In the genomic region with DNA sequence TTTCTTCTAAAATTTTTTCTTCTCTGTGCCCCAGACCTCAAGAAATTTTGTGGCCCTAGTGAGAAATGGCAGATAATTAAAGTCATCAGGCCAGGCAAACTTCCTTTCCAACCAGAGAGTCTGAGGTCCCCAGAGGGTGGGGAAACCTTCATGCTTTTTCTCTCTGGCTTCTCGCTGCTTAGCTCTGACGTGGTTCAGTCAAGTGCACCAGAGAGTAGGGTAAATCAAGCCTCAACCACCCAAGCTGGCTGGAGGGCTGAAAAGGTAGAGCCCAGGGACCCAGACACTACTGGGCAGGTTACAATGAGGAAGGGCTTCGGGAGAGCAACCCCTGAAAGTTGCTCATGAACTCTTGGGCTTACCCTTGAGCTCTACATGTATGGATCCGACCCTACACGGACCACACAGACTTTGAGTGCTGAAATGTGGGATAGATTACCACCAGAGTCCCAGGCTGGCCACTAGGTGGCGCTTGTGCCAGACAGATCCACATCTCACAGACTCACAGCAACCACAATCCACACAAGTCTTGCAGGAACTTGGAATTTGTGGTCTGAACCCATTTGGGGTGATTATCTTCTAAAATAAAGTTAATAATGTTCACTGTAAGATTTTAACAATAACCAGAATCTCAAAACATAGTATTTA, we compare ENCODE assay signal across 8 cellular contexts.
A peak's percentile ranks its signal among the peaks of the same experiment; 100 is the strongest.
DNase-seq lines count a peak whose midpoint lies in the region; ATAC-seq and TF ChIP-seq lines count a peak whose summit lies in the region.
"Not testable (repeated sequence)": the region's sequence is repeated elsewhere in the genome, so short reads cannot be mapped to it uniquely, and the experiment has no call there.

No MANE protein-coding gene starts in this region.

- H3K4me3 Mint-ChIP-seq in neural crest cell: not testable (repeated sequence)

- H3K27me3 Mint-ChIP-seq in neural crest cell (ENCODE audit: low read depth): not testable (repeated sequence)

- not testable (repeated sequence) for H3K27ac ChIP-seq in PC-9, uterus

- intact Hi-C loops in PC-9 (cut with micrococcal nuclease; ENCODE audit: unreplicated experiment); Right ventricle myocardium inferior (cut with DNase I); uterus (cut with DNase I; ENCODE audit: low total_unique reads): not testable (repeated sequence)

- H4K20me1 ChIP-seq in PC-9 (ENCODE audit: insufficient read depth): not testable (repeated sequence)

- H3K9me2 ChIP-seq in PC-9 (ENCODE audit: insufficient read depth): not testable (repeated sequence)

- not testable (repeated sequence) for TF ChIP-seq POLR2A in uterus (IDR thresholded peaks at IDR 0.05)

- in situ Hi-C loops in astrocyte of the cerebellum (cut with HindIII; ENCODE audit: low sequenced_read_pairs): not testable (repeated sequence)

- not testable (repeated sequence) for H3K36me3 Mint-ChIP-seq in neural crest cell (ENCODE audit: low read depth)

- DNase-seq in PC-9: peak in 1 of 2 experiments; percentile 27
- peak; percentile 8 to 20 (median 13) for DNase-seq in activated CD8-positive, alpha-beta memory T cell treated with anti-CD3 and anti-CD28 coated beads for 48 hours (ENCODE audit: low read depth in 2 of 3, low spot score in 2 of 3)
- DNase-seq in astrocyte of the cerebellum (ENCODE audit: low read depth): not testable (repeated sequence)
- DNase-seq in Right ventricle myocardium inferior (ENCODE audit: missing footprints): peak; percentile 75
- peak; percentile 43 for DNase-seq in neural crest cell (ENCODE audit: low read depth, low spot score)
- DNase-seq in stimulated activated CD4-positive, alpha-beta T cell treated with anti-CD3 and anti-CD28 coated beads, TNF-alpha, amount 100 ng/mL, for 1 hour (ENCODE audit: low read depth in 3 of 3, low spot score in 1 of 3): peak in 2 of 3 donors; percentile 2 to 48
- DNase-seq in uterus: peak; percentile 14 to 29

- not testable (repeated sequence) for H3K4me3 ChIP-seq in GM12875 (ENCODE audit: low read depth, low read length); PC-9; astrocyte of the cerebellum (ENCODE audit: low read depth, low read length); uterus

- H3K27me3 ChIP-seq in PC-9 (ENCODE audit: insufficient read depth, low read depth); uterus: not testable (repeated sequence)

- not testable (repeated sequence) for H3K4me1 Mint-ChIP-seq in neural crest cell

- H3K27ac Mint-ChIP-seq in neural crest cell (ENCODE audit: unreplicated experiment): not testable (repeated sequence)

- H3K4me2 ChIP-seq in PC-9: not testable (repeated sequence)

- H3K4me1 ChIP-seq in PC-9 (replicated peaks; ENCODE audit: insufficient read depth); uterus: not testable (repeated sequence)

- ATAC-seq in Right ventricle myocardium inferior: peak; percentile 81

- POLR2A ChIA-PET in PC-9 (lab: Charles Lee; ENCODE audit: unreplicated experiment): not testable (repeated sequence)

- 0 out of 2 replicates have a peak, but pooled peaks have one; percentile 6 for TF ChIP-seq CTCF in GM12875 (IDR thresholded peaks at IDR 0.05; ENCODE audit: borderline replicate concordance, insufficient read depth, low read depth, low read length)
- peak; percentile 42 for TF ChIP-seq CTCF in PC-9 (conservative IDR thresholded peaks at IDR 0.05)
- peak; percentile 18 for TF ChIP-seq CTCF in astrocyte of the cerebellum (IDR thresholded peaks at IDR 0.05; ENCODE audit: low read depth, low read length, missing control alignments)
- TF ChIP-seq CTCF in neural crest cell (conservative IDR thresholded peaks at IDR 0.05): peak; percentile 52
- peak in 2 of 4 experiments; percentile 14 to 28 for TF ChIP-seq CTCF in uterus (IDR thresholded peaks at IDR 0.05)

- not testable (repeated sequence) for H3K9me3 ChIP-seq in PC-9 (ENCODE audit: insufficient read depth, low read depth); uterus

- not testable (repeated sequence) for H3K79me2 ChIP-seq in PC-9 (ENCODE audit: low read depth)

- H3K9me3 Mint-ChIP-seq in neural crest cell: not testable (repeated sequence)

- not testable (repeated sequence) for H3K36me3 ChIP-seq in PC-9 (ENCODE audit: low read depth); uterus

- H3F3A ChIP-seq in PC-9 (ENCODE audit: insufficient read depth, low read depth): not testable (repeated sequence)

- not testable (repeated sequence) for H2AFZ ChIP-seq in PC-9

- BruUV-seq in PC-9 (replicated peaks; lab: Mats Ljungman, UMichigan): not testable (repeated sequence)

- CTCF ChIA-PET in PC-9 (lab: Charles Lee): not testable (repeated sequence)
